ENCODE assay signal across 8 cellular contexts in genomic region chr17:65027305-65027704, GRCh38. TPM values are rescaled to one million over a fixed set of nuclear protein-coding genes. Genes with fewer than 3 reads are reported as not detected.
DNase-seq lines count a peak whose midpoint lies in the region; ATAC-seq and TF ChIP-seq lines count a peak whose summit lies in the region.

No MANE protein-coding gene starts in this region.

- H3K9me3 ChIP-seq in Loucy (ENCODE audit: insufficient read depth, low read depth, low read length), result no peaks in the 10 kb centered on the region

- no peaks in the 10 kb centered on the region for H3K9me2 ChIP-seq in Loucy (replicated peaks; ENCODE audit: low read depth, low read length)

- H3K36me3 Mint-ChIP-seq in activated CD4-positive, alpha-beta T cell treated with anti-CD3 and anti-CD28 coated beads, Interleukin-2, amount 10 ng/mL, durations not matched to agents 7 days and 5 days (ENCODE audit: low read depth), result peaks cover 40% of the 10 kb centered on the region

- H3K4me1 Mint-ChIP-seq in activated CD4-positive, alpha-beta T cell treated with anti-CD3 and anti-CD28 coated beads, Interleukin-2, amount 10 ng/mL, durations not matched to agents 7 days and 5 days, result peaks cover 80% of the 10 kb centered on the region

- no peaks in the 10 kb centered on the region for H3K27me3 Mint-ChIP-seq in activated CD4-positive, alpha-beta T cell treated with anti-CD3 and anti-CD28 coated beads, Interleukin-2, amount 10 ng/mL, durations not matched to agents 7 days and 5 days

- H3K27me3 ChIP-seq in Loucy (ENCODE audit: insufficient read depth, low read length, poor library complexity, severe bottlenecking), result no peaks in the 10 kb centered on the region

- H3F3A ChIP-seq in Loucy (ENCODE audit: low read depth), result peaks cover 7% of the 10 kb centered on the region; the same call in 1 of the 2 replicates

- no peak for ATAC-seq in HG02970 (IDR thresholded peaks at IDR 0.05; ENCODE audit: low FRiP score, unreplicated experiment)
- no peak for ATAC-seq in HG03520 (IDR thresholded peaks at IDR 0.05; ENCODE audit: unreplicated experiment)

- H3K36me3 ChIP-seq in Loucy (ENCODE audit: insufficient read depth, low read length), result peaks cover 19% of the 10 kb centered on the region; the same call in 1 of the 2 replicates

- H3K79me2 ChIP-seq in Loucy (ENCODE audit: insufficient read depth, low read length), result peaks cover 100% of the 10 kb centered on the region

- peak; percentile 58 for DNase-seq in activated CD8-positive, alpha-beta memory T cell treated with anti-CD3 and anti-CD28 coated beads, Interleukin-2, amount 50 U/mL, for 4 hours
- no peak for DNase-seq in activated CD8-positive, alpha-beta memory T cell treated with anti-CD3 and anti-CD28 coated beads, Interleukin-2, amount 50 U/mL, for 48 hours
- DNase-seq in activated CD4-positive, alpha-beta T cell treated with anti-CD3 and anti-CD28 coated beads, Interleukin-2, amount 10 ng/mL, durations not matched to agents 7 days and 5 days, result peak; percentile 42
- peak; percentile 72 for DNase-seq in fibroblast of the aortic adventitia (ENCODE audit: low read depth)
- peak; percentile 32 for DNase-seq in stimulated activated CD8-positive, alpha-beta memory T cell treated with anti-CD3 and anti-CD28 coated beads, Interleukin-12 subunit alpha, Interleukin-12 subunit beta, amount 100 ng/mL, for 1 hour (ENCODE audit: low read depth)

- CTCF ChIA-PET in activated CD4-positive, alpha-beta T cell treated with anti-CD3 and anti-CD28 coated beads, Interleukin-2, amount 10 ng/mL, durations not matched to agents 7 days and 5 days (lab: Charles Lee), result interaction anchor here (0.6 to 1.8 kb wide), 4 partner anchors 9 to 435 kb away, joined by 3 to 4 read pairs (median 3); partner anchors contain the start of gene RGS9

- H3K4me1 ChIP-seq in Loucy (ENCODE audit: insufficient read depth, low read length, poor library complexity, severe bottlenecking), result peaks cover 29% of the 10 kb centered on the region

- no peak overlapping the region for H3K9ac ChIP-seq in Loucy (ENCODE audit: low read depth, low read length, poor library complexity, severe bottlenecking)

- H3K4me2 ChIP-seq in Loucy (ENCODE audit: low read depth, low read length, poor library complexity, severe bottlenecking), result peak overlapping the region; percentile 16

- no peak overlapping the region for H2AFZ ChIP-seq in Loucy (ENCODE audit: low read length)

- TF ChIP-seq CTCF in Loucy (conservative IDR thresholded peaks at IDR 0.05; ENCODE audit: low read length) (peak; percentile 65), fibroblast of the aortic adventitia (IDR thresholded peaks at IDR 0.05; ENCODE audit: insufficient read depth, low read length) (peak; percentile 57)

- POLR2A ChIA-PET in activated CD4-positive, alpha-beta T cell treated with anti-CD3 and anti-CD28 coated beads, Interleukin-2, amount 10 ng/mL, durations not matched to agents 7 days and 5 days (lab: Charles Lee), result no interaction called here

- H3K4me3 ChIP-seq in Loucy (ENCODE audit: low read length, poor library complexity, severe bottlenecking) (no peak overlapping the region), fibroblast of the aortic adventitia (ENCODE audit: low read depth, low read length) (no peak overlapping the region)

- no peaks in the 10 kb centered on the region for H3K9me3 Mint-ChIP-seq in activated CD4-positive, alpha-beta T cell treated with anti-CD3 and anti-CD28 coated beads, Interleukin-2, amount 10 ng/mL, durations not matched to agents 7 days and 5 days

- H3K27ac Mint-ChIP-seq in activated CD4-positive, alpha-beta T cell treated with anti-CD3 and anti-CD28 coated beads, Interleukin-2, amount 10 ng/mL, durations not matched to agents 7 days and 5 days, result peak overlapping the region; percentile 80

- peaks cover 88% of the 10 kb centered on the region for H4K20me1 ChIP-seq in Loucy (ENCODE audit: insufficient read depth, low read length, poor library complexity, severe bottlenecking)

- H3K4me3 Mint-ChIP-seq in activated CD4-positive, alpha-beta T cell treated with anti-CD3 and anti-CD28 coated beads, Interleukin-2, amount 10 ng/mL, durations not matched to agents 7 days and 5 days, result no peak overlapping the region

RNA-seq across cellular contexts. Expression of gene GNA13, which starts 29.2 kb away (rescaled TPM):
- 10 to 100 TPM; 80.9 to 94.9 TPM for total RNA-seq in activated CD4-positive, alpha-beta T cell treated with anti-CD3 and anti-CD28 coated beads, Interleukin-2, amount 10 ng/mL, durations not matched to agents 7 days and 5 days
- 48.2 and 80.0 TPM in 2 replicates for total RNA-seq in fibroblast of the aortic adventitia (ENCODE audit: low replicate concordance)
